ENCODE assay signal across 1 cellular context in the genomic region with DNA sequence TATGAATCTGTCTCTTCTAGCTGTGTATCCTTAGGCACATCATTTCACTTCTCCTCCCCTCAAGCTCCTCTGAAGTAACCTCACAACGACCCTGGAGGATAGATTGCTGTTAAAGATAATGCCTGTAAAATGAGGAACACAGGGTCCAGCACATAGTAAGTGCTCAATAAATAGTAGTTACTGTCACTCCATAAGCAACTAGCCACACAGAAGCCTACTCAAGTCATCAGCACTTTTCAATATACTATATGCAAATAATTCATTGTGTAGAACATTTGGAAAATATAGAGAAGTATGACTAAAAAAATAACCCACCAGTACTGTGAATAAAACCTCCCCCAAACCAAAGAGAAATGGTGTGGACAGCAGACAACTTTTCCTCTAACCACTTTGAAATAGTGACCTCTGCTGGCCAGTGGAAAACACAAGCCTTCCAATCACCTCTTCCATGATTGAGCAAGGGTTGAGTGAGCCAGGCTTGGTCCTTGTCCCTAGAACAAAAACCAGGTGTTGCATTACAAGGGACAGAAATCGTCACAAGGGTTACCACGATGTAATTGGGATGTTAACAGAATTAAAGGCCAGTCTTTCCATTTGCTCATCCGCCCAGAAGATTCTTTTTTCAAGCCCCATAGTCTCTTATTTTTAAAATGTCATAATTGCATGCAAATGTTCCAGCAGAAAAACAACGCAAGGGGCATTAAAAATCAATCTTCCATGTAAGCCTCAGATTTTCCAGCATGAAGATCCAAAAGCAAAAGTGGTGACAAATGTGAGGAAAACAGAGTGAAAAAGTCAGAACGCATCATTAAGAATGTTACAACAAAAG.
TF ChIP-seq lines count a peak whose summit lies in the region.

No MANE protein-coding gene starts in this region.

TF ChIP-seq in GM23338, 12 proteins besides CTCF, POLR2A, EP300 and RAD21 (continued from another document):
- TF ChIP-seq, protein P1, sequence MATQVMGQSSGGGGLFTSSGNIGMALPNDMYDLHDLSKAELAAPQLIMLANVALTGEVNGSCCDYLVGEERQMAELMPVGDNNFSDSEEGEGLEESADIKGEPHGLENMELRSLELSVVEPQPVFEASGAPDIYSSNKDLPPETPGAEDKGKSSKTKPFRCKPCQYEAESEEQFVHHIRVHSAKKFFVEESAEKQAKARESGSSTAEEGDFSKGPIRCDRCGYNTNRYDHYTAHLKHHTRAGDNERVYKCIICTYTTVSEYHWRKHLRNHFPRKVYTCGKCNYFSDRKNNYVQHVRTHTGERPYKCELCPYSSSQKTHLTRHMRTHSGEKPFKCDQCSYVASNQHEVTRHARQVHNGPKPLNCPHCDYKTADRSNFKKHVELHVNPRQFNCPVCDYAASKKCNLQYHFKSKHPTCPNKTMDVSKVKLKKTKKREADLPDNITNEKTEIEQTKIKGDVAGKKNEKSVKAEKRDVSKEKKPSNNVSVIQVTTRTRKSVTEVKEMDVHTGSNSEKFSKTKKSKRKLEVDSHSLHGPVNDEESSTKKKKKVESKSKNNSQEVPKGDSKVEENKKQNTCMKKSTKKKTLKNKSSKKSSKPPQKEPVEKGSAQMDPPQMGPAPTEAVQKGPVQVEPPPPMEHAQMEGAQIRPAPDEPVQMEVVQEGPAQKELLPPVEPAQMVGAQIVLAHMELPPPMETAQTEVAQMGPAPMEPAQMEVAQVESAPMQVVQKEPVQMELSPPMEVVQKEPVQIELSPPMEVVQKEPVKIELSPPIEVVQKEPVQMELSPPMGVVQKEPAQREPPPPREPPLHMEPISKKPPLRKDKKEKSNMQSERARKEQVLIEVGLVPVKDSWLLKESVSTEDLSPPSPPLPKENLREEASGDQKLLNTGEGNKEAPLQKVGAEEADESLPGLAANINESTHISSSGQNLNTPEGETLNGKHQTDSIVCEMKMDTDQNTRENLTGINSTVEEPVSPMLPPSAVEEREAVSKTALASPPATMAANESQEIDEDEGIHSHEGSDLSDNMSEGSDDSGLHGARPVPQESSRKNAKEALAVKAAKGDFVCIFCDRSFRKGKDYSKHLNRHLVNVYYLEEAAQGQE (IDR thresholded peaks at IDR 0.05; ENCODE audit: unreplicated experiment): no peak
- no peak for TF ChIP-seq POLR2AphosphoS5 (IDR thresholded peaks at IDR 0.05; ENCODE audit: low read depth)
